ENCODE assay signal across 23 cellular contexts in genomic region chr5:84119252-84119651, GRCh38.
A peak's percentile ranks its signal among the peaks of the same experiment; 100 is the strongest.
DNase-seq lines count a peak whose midpoint lies in the region; ATAC-seq and TF ChIP-seq lines count a peak whose summit lies in the region.
"Had no signal": no experiment of that assay in that cellular context is flagged by ENCODE, and none has a peak within 500 bp of the region (broad histone marks: within the 10 kb centered on the region; RNA-seq: fewer than 3 reads in every experiment).

No MANE protein-coding gene starts in this region.

- ATAC-seq in HG02852 (IDR thresholded peaks at IDR 0.05; ENCODE audit: unreplicated experiment), result no peak
- ATAC-seq: A549, GM12878, GM23338 had no signal

- H3K4me2 ChIP-seq in SK-N-SH, result no peak overlapping the region
- H3K4me2 ChIP-seq: A549; BLaER1 treated with 17β-estradiol and CSF1 and Interleukin-3, amounts not matched to agents 10 nM and 100 nM; GM23338 had no signal

- no peaks in the 10 kb centered on the region for H3K9me3 ChIP-seq in SK-N-SH
- H3K9me3 ChIP-seq: A549; BE2C; BLaER1 treated with 17β-estradiol and CSF1 and Interleukin-3, amounts not matched to agents 10 nM and 100 nM; HAP-1 had no signal

- CTCF ChIA-PET in SK-N-SH (lab: Yijun Ruan, JAX), result no interaction called here

- H2AFZ ChIP-seq in SK-N-SH (ENCODE audit: low read depth), result no peak overlapping the region
- H2AFZ ChIP-seq: GM23338 had no signal

- H4K20me1 ChIP-seq in SK-N-SH (ENCODE audit: insufficient read depth), result no peaks in the 10 kb centered on the region
- H4K20me1 ChIP-seq: BLaER1 treated with 17β-estradiol and CSF1 and Interleukin-3, amounts not matched to agents 10 nM and 100 nM had no signal

- POLR2A ChIA-PET in SK-N-SH (lab: Yijun Ruan, JAX), result no interaction called here

- H3K9me2 ChIP-seq in SK-N-SH, result no peaks in the 10 kb centered on the region

- peaks cover 0 to 14% of the 10 kb centered on the region in 2 experiments for H3K36me3 ChIP-seq in SK-N-SH (replicated peaks in 1 of 2; ENCODE audit: control insufficient read depth in 1 of 2, insufficient read depth in 2 of 2, low read length in 1 of 2)
- H3K36me3 ChIP-seq: BE2C; BLaER1 treated with 17β-estradiol and CSF1 and Interleukin-3, amounts not matched to agents 10 nM and 100 nM; HAP-1 had no signal

- H3K4me3 ChIP-seq in SK-N-SH (ENCODE audit: low read depth in 2 of 2, low read length in 1 of 2), result no peak overlapping the region
- H3K4me3 ChIP-seq in fibroblast of the aortic adventitia (ENCODE audit: low read depth, low read length), result no peak overlapping the region
- H3K4me3 ChIP-seq: A549; BLaER1 treated with 17β-estradiol and CSF1 and Interleukin-3, amounts not matched to agents 10 nM and 100 nM; GM12878; GM23338; HAP-1 had no signal

- TF ChIP-seq EP300 in SK-N-SH (IDR thresholded peaks at IDR 0.05; ENCODE audit: borderline replicate concordance in 1 of 2, low read depth in 1 of 2, low read length in 1 of 2), result peak; percentile 45 to 57; a peak in 3 of 4 replicates

- H3K9ac ChIP-seq in SK-N-SH, result no peak overlapping the region
- H3K9ac ChIP-seq: BLaER1 treated with 17β-estradiol and CSF1 and Interleukin-3, amounts not matched to agents 10 nM and 100 nM had no signal

- TF ChIP-seq CTCF in SK-N-SH (IDR thresholded peaks at IDR 0.05) (no peak), fibroblast of the aortic adventitia (IDR thresholded peaks at IDR 0.05; ENCODE audit: insufficient read depth, low read length) (no peak)

- peaks cover 12% of the 10 kb centered on the region for H3F3A ChIP-seq in SK-N-SH (replicated peaks; ENCODE audit: insufficient read depth)

- WGBS in SK-N-SH (ENCODE audit: low lambda C conversion rate), result 11% methylated on average over 3 of the region's 3 CpGs

- H3K79me2 ChIP-seq in SK-N-SH (ENCODE audit: insufficient read depth), result no peaks in the 10 kb centered on the region; the same call in none of the 2 replicates

- H3K27ac ChIP-seq in SK-N-SH (ENCODE audit: low read depth in 2 of 2, low read length in 1 of 2), result no peak overlapping the region; a peak in 1 of 4 replicates
- H3K27ac ChIP-seq: A549; BLaER1 treated with 17β-estradiol and CSF1 and Interleukin-3, amounts not matched to agents 10 nM and 100 nM had no signal

- H3K27me3 ChIP-seq in SK-N-SH (ENCODE audit: insufficient read depth), result no peaks in the 10 kb centered on the region
- H3K27me3 ChIP-seq: BE2C; BLaER1 treated with 17β-estradiol and CSF1 and Interleukin-3, amounts not matched to agents 10 nM and 100 nM had no signal

- peaks cover 0 to 2% of the 10 kb centered on the region in 2 experiments; a peak in 2 of 4 replicates for H3K4me1 ChIP-seq in SK-N-SH (ENCODE audit: control insufficient read depth in 1 of 2, insufficient read depth in 2 of 2, low read depth in 1 of 2, low read length in 1 of 2)
- H3K4me1 ChIP-seq: A549; BLaER1 treated with 17β-estradiol and CSF1 and Interleukin-3, amounts not matched to agents 10 nM and 100 nM; HAP-1 had no signal

- peak; percentile 25 for DNase-seq in M059J (ENCODE audit: low read depth)
- DNase-seq in NCI-H226, result peak; percentile 23
- DNase-seq in SK-N-SH, result peak; percentile 22
- peak; percentile 11 for DNase-seq in fibroblast of the aortic adventitia (ENCODE audit: low read depth)
- DNase-seq in HuH-7.5 (ENCODE audit: low spot score), result no peak
- DNase-seq in LoVo (ENCODE audit: low spot score), result no peak
- DNase-seq: 8988T; ACHN; AML-193; BE2C; CD4-positive, alpha-beta T cell; CD8-positive, alpha-beta memory T cell; DMS 273 treated with DMSO at 0.1 percent for 48 hours; DMS79; EL; GDM1; HFFc6 had no signal

- no peak for TF ChIP-seq RAD21 in SK-N-SH (IDR thresholded peaks at IDR 0.05; ENCODE audit: low read length)

TF ChIP-seq in SK-N-SH, 30 proteins besides CTCF, POLR2A, EP300 and RAD21:
- no peak for TF ChIP-seq POLR2AphosphoS5 (IDR thresholded peaks at IDR 0.05; ENCODE audit: low read depth, low read length)
- peak; percentile 53 for TF ChIP-seq TCF12 (IDR thresholded peaks at IDR 0.05)
- TF ChIP-seq, protein P1, sequence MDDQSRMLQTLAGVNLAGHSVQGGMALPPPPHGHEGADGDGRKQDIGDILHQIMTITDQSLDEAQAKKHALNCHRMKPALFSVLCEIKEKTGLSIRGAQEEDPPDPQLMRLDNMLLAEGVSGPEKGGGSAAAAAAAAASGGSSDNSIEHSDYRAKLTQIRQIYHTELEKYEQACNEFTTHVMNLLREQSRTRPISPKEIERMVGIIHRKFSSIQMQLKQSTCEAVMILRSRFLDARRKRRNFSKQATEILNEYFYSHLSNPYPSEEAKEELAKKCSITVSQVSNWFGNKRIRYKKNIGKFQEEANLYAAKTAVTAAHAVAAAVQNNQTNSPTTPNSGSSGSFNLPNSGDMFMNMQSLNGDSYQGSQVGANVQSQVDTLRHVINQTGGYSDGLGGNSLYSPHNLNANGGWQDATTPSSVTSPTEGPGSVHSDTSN (IDR thresholded peaks at IDR 0.05), result peak; percentile 81
- no peak for TF ChIP-seq GABPA (IDR thresholded peaks at IDR 0.05; ENCODE audit: low read depth)
- TF ChIP-seq JUND (IDR thresholded peaks at IDR 0.05), result peak; percentile 32; the same call in 1 of the 2 replicates
- 0 out of 2 replicates have a peak, but pooled peaks have one; percentile 39 for TF ChIP-seq TEAD4 (IDR thresholded peaks at IDR 0.05; ENCODE audit: borderline replicate concordance, insufficient read depth)
- peak; percentile 35; the same call in 1 of the 2 replicates for TF ChIP-seq NFIC (IDR thresholded peaks at IDR 0.05; ENCODE audit: borderline replicate concordance)
- no peak for TF ChIP-seq EZH2phosphoT487 (IDR thresholded peaks at IDR 0.05; ENCODE audit: borderline replicate concordance, low read depth)
- no peak for TF ChIP-seq FOXM1 (IDR thresholded peaks at IDR 0.05; ENCODE audit: low read depth)

Comparison
In these comparisons a context has a peak if more than half of its experiments do, and no peak if none do; other contexts are left out.
1. DNase-seq: peak in M059J (single experiment), NCI-H226 (single experiment), SK-N-SH (single experiment) and fibroblast of the aortic adventitia (single experiment); none in HuH-7.5 (single experiment) and LoVo (single experiment).